Comparison of ENCODE assay signal across 18 cellular contexts in the genomic region with DNA sequence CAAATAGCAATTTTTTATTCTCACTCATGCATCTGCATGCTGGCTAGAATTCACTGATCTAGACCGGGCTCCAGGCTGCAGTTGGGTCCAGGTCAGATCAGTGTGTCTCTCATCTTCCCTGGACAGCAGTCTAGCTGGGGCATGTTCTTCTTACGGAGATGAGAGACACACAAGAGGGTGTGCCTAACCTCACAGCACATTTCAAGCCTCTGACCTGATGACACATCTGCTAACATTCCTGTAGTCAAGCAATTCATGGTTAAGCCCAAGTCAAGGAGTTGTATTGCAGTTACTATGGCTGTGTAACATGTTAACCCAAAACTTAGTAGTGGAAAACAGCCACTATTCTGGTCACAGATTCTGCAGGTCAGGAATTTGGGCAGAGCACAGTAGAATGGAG.
"Had no signal": no experiment of that assay in that cellular context is flagged by ENCODE, and none has a peak within 500 bp of the region (broad histone marks: within the 10 kb centered on the region; RNA-seq: fewer than 3 reads in every experiment).

No MANE protein-coding gene starts in this region.

- H3K4me1 Mint-ChIP-seq: naive thymus-derived CD8-positive, alpha-beta T cell had no signal

- H3K4me3 ChIP-seq: heart left ventricle, mucosa of descending colon, ovary, suprapubic skin, thyroid gland had no signal

- H3K27me3 Mint-ChIP-seq: type B pancreatic cell had no signal

- DNase-seq: effector memory CD8-positive, alpha-beta T cell; heart left ventricle; hippocampal formation; kidney glomerular epithelial cell; mucosa of descending colon; nucleus accumbens; ovary; right cardiac atrium; small intestine; stimulated activated CD4-positive, alpha-beta T cell treated with anti-CD3 and anti-CD28 coated beads, Interleukin-12 subunit alpha, Interleukin-12 subunit beta, amount 100 ng/mL, for 4 hours; stimulated activated CD4-positive, alpha-beta T cell treated with anti-CD3 and anti-CD28 coated beads, Interleukin-2, amount 100 ng/mL, for 48 hours; stimulated activated naive CD4-positive, alpha-beta T cell treated with Interleukin-2 at 50 U/mL for 16 hours; thyroid gland had no signal

- H3K9me3 ChIP-seq: heart left ventricle, mucosa of descending colon, ovary, suprapubic skin, thyroid gland had no signal

- H3K4me3 Mint-ChIP-seq: effector memory CD8-positive, alpha-beta T cell; naive thymus-derived CD8-positive, alpha-beta T cell; type B pancreatic cell had no signal

- H3K4me1 ChIP-seq: heart left ventricle, suprapubic skin, thyroid gland had no signal

- ATAC-seq: effector memory CD8-positive, alpha-beta T cell; heart left ventricle; mucosa of descending colon; naive thymus-derived CD8-positive, alpha-beta T cell; right cardiac atrium had no signal

- H3K27ac ChIP-seq: heart left ventricle, ovary, suprapubic skin, thyroid gland had no signal

- H3K27me3 ChIP-seq: heart left ventricle, ovary, suprapubic skin, thyroid gland had no signal

- H3K27ac Mint-ChIP-seq: effector memory CD8-positive, alpha-beta T cell; type B pancreatic cell had no signal

- FAIRE-seq: frontal cortex, small intestine, urothelium cell line had no signal

- H3K9me3 Mint-ChIP-seq: effector memory CD8-positive, alpha-beta T cell; naive thymus-derived CD8-positive, alpha-beta T cell; type B pancreatic cell had no signal

- H3K36me3 Mint-ChIP-seq: naive thymus-derived CD8-positive, alpha-beta T cell; type B pancreatic cell had no signal

- H3K36me3 ChIP-seq: heart left ventricle, ovary, suprapubic skin, thyroid gland had no signal
